In genomic region chr5:57315941-57316340, GRCh38 we compare ENCODE assay signal across 21 cellular contexts.
DNase-seq lines count a peak whose midpoint lies in the region; ATAC-seq, FAIRE-seq and TF ChIP-seq lines count a peak whose summit lies in the region.
"Had no signal": no experiment of that assay in that cellular context is flagged by ENCODE, and none has a peak within 500 bp of the region (broad histone marks: within the 10 kb centered on the region; RNA-seq: fewer than 3 reads in every experiment).

No MANE protein-coding gene starts in this region.

- H3K4me3 ChIP-seq in cardiac muscle cell (no peak overlapping the region), heart right ventricle (no peak overlapping the region), colonic mucosa (no peak overlapping the region), mucosa of rectum (ENCODE audit: low read length in 2 of 2) (no peak overlapping the region), stomach smooth muscle (ENCODE audit: low read length in 2 of 2) (no peak overlapping the region)

- intact Hi-C loops in heart right ventricle (cut with DNase I), result no loop called here
- intact Hi-C loops in colonic mucosa (cut with DNase I), result no loop called here

- H3K9me3 ChIP-seq in cardiac muscle cell (ENCODE audit: low read depth) (no peaks in the 10 kb centered on the region), heart right ventricle (no peaks in the 10 kb centered on the region), colonic mucosa (no peaks in the 10 kb centered on the region), mucosa of rectum (ENCODE audit: control insufficient read depth in 2 of 2, low read length in 2 of 2) (no peaks in the 10 kb centered on the region), stomach smooth muscle (ENCODE audit: control insufficient read depth in 2 of 2, low read length in 2 of 2) (no peaks in the 10 kb centered on the region)

- H3K36me3 ChIP-seq in cardiac muscle cell (no peaks in the 10 kb centered on the region), heart right ventricle (no peaks in the 10 kb centered on the region), colonic mucosa (no peaks in the 10 kb centered on the region), mucosa of rectum (ENCODE audit: control insufficient read depth in 2 of 2, insufficient read depth in 2 of 2, low read length in 2 of 2) (no peaks in the 10 kb centered on the region), stomach smooth muscle (ENCODE audit: control insufficient read depth in 2 of 2, insufficient read depth in 2 of 2, low read length in 2 of 2) (no peaks in the 10 kb centered on the region)

- no peak overlapping the region for H3K9ac ChIP-seq in colonic mucosa (ENCODE audit: low read depth in 2 of 2, low read length in 2 of 2)
- no peak overlapping the region for H3K9ac ChIP-seq in mucosa of rectum (ENCODE audit: low read depth in 1 of 2, low read length in 2 of 2)
- H3K9ac ChIP-seq in stomach smooth muscle (ENCODE audit: low read length in 2 of 2), result no peak overlapping the region

- H3K27me3 ChIP-seq in cardiac muscle cell (no peaks in the 10 kb centered on the region), heart right ventricle (no peaks in the 10 kb centered on the region), colonic mucosa (no peaks in the 10 kb centered on the region), mucosa of rectum (ENCODE audit: control insufficient read depth in 2 of 2, insufficient read depth in 2 of 2, low read length in 2 of 2) (peaks cover 0 to 2% of the 10 kb centered on the region in 2 donors), stomach smooth muscle (ENCODE audit: control insufficient read depth in 1 of 2, insufficient read depth in 2 of 2, low read length in 2 of 2) (no peaks in the 10 kb centered on the region)

- FAIRE-seq in frontal cortex (lab: Jason Lieb, UNC), result no peak
- FAIRE-seq: D721Med, G401.6, GM12891, HepG2, HTR-8/SVneo had no signal

- no peak for TF ChIP-seq CTCF in cardiac muscle cell (IDR thresholded peaks at IDR 0.05; ENCODE audit: low read depth, low read length)
- no peak for TF ChIP-seq CTCF in heart right ventricle (IDR thresholded peaks at IDR 0.05)
- no peak for TF ChIP-seq CTCF in colonic mucosa (IDR thresholded peaks at IDR 0.05)

- ATAC-seq in heart right ventricle (no peak), HG02759 (IDR thresholded peaks at IDR 0.05; ENCODE audit: unreplicated experiment) (no peak)
- ATAC-seq: HepG2 had no signal

- WGBS in heart right ventricle, 2 donors, result 97% methylated on average over 3 of the region's 3 CpGs

- DNase-seq in cardiac muscle cell (ENCODE audit: low read depth in 1 of 2, low spot score in 1 of 2) (no peak), heart right ventricle (no peak), colonic mucosa (no peak), LoVo (ENCODE audit: low spot score) (no peak), frontal cortex (ENCODE audit: low spot score in 2 of 2) (no peak)
- DNase-seq: 8988T; ACHN; C1 segment of cervical spinal cord; CD4-positive, alpha-beta T cell; DMS153; DMS79 treated with DMSO at 0.1 percent for 48 hours; EL; H9 had no signal

- peak overlapping the region; percentile 88 for H3K27ac ChIP-seq in cardiac muscle cell
- H3K27ac ChIP-seq in heart right ventricle, result no peak overlapping the region
- peak overlapping the region; percentile 57 for H3K27ac ChIP-seq in colonic mucosa
- H3K27ac ChIP-seq in mucosa of rectum (ENCODE audit: low read depth in 2 of 2, low read length in 2 of 2), result peak overlapping the region; percentile 52 to 66
- peak overlapping the region; percentile 79 for H3K27ac ChIP-seq in stomach smooth muscle (ENCODE audit: low read length)

- H3K4me1 ChIP-seq in cardiac muscle cell (ENCODE audit: low read depth) (peaks cover 18% of the 10 kb centered on the region), heart right ventricle (peaks cover 0 to 6% (median 0%) of the 10 kb centered on the region in 9 donors), colonic mucosa (no peaks in the 10 kb centered on the region), mucosa of rectum (ENCODE audit: control insufficient read depth in 2 of 2, insufficient read depth in 2 of 2, low read length in 2 of 2) (peaks cover 0 to 2% of the 10 kb centered on the region in 2 donors), stomach smooth muscle (ENCODE audit: control insufficient read depth, insufficient read depth, low read length) (peaks cover 19% of the 10 kb centered on the region)

Comparison
In these comparisons a context has a peak if more than half of its experiments do, and no peak if none do; other contexts are left out.
1. H3K27ac ChIP-seq: peak in cardiac muscle cell (single experiment), colonic mucosa (single experiment), mucosa of rectum (2 of 2) and stomach smooth muscle (single experiment); none in heart right ventricle (0 of 10).